29 cellular contexts compared by ENCODE assay signal in the genomic region with DNA sequence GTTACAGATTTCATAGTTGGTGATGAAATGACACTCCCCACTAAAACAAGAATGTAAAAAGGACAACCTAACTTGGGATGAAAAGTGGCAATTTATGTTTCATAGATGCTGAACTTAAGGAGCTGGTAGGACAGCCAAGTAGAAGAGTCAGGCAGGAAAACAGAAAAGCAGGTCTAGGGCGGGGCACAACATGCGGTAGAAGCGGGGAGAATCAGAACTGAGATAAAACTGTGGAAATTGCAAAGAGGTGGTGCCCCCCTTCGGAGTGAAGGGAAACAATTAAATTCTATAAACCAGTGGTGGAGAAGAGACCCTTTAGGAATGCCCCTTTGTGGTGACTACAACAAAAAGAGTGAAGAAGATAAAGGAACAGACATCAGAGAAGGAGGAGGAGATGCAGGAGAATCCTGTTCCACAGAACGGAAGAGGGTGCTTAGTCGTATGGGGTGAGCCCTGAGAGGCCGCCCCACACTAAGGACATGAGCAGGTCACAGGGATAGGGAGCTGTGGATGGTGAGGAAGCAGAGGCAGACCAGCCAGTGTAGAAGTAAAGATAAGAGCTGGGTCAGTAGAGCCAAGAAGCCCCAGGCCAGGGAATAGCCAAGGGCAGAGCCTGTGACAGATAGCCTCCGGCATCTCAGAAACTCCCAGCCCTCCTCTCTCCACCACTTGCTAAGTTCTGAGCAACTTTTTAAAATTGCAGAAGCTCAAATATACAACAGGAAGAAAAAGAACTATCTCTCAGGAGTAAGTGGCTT.
DNase-seq lines count a peak whose midpoint lies in the region; ATAC-seq and TF ChIP-seq lines count a peak whose summit lies in the region.
"Had no signal": no experiment of that assay in that cellular context is flagged by ENCODE, and none has a peak within 500 bp of the region (broad histone marks: within the 10 kb centered on the region; RNA-seq: fewer than 3 reads in every experiment).

No MANE protein-coding gene starts in this region.

- no peak for TF ChIP-seq POLR2A in IMR-90 (IDR thresholded peaks at IDR 0.05; ENCODE audit: low read depth, low read length)

- H3K9me3 ChIP-seq in IMR-90 (ENCODE audit: control insufficient read depth, insufficient read depth, low read length) = peaks cover 9% of the 10 kb centered on the region; the same call in 1 of the 2 replicates
- no peaks in the 10 kb centered on the region for H3K9me3 ChIP-seq in naive thymus-derived CD4-positive, alpha-beta T cell (ENCODE audit: control insufficient read depth in 2 of 3, low read length in 3 of 3)
- H3K9me3 ChIP-seq: colonic mucosa, pancreas, SK-N-SH, suprapubic skin had no signal

- TF ChIP-seq CTCF in IMR-90 (conservative IDR thresholded peaks at IDR 0.05; ENCODE audit: low read depth, low read length) = no peak

- H3K4me3 ChIP-seq in IMR-90 (ENCODE audit: insufficient read depth, low read depth, low read length) = no peak overlapping the region
- H3K4me3 ChIP-seq in naive thymus-derived CD4-positive, alpha-beta T cell (ENCODE audit: low read length) = no peak overlapping the region
- H3K4me3 ChIP-seq: BLaER1 treated with 17β-estradiol and CSF1 and Interleukin-3, amounts not matched to agents 10 nM and 100 nM; colonic mucosa; pancreas; suprapubic skin had no signal

- no peak overlapping the region for H3K4ac ChIP-seq in IMR-90 (ENCODE audit: low read depth, low read length)

- no peaks in the 10 kb centered on the region; the same call in 1 of the 2 replicates for H3K9me1 ChIP-seq in IMR-90 (ENCODE audit: insufficient read depth, low read length)

- no peak overlapping the region for H2AK9ac ChIP-seq in IMR-90 (replicated peaks; ENCODE audit: low read depth, low read length, poor library complexity)

- H3K23ac ChIP-seq in IMR-90 (ENCODE audit: low read depth, low read length) = no peak overlapping the region

- H3K27ac ChIP-seq in IMR-90 (ENCODE audit: insufficient read depth, low read length) = no peak overlapping the region
- peak overlapping the region; percentile 54 for H3K27ac ChIP-seq in naive thymus-derived CD4-positive, alpha-beta T cell (ENCODE audit: low read depth, low read length)
- H3K27ac ChIP-seq: BLaER1 treated with 17β-estradiol and CSF1 and Interleukin-3, amounts not matched to agents 10 nM and 100 nM; colonic mucosa; pancreas; suprapubic skin had no signal

- H2BK15ac ChIP-seq in IMR-90 (ENCODE audit: low read depth, low read length) = no peak overlapping the region

- no peak overlapping the region for H3K4me2 ChIP-seq in IMR-90 (ENCODE audit: low read depth, low read length)
- H3K4me2 ChIP-seq: BLaER1 treated with 17β-estradiol and CSF1 and Interleukin-3, amounts not matched to agents 10 nM and 100 nM; SK-N-SH had no signal

- H3K36me3 Mint-ChIP-seq in activated naive CD4-positive, alpha-beta T cell treated with anti-CD3 and anti-CD28 coated beads, Interleukin-2, amount 10 ng/mL, durations not matched to agents 7 days and 5 days = peaks cover 52% of the 10 kb centered on the region
- H3K36me3 Mint-ChIP-seq in activated naive CD4-positive, alpha-beta T cell treated with anti-CD3 and anti-CD28 coated beads, Interleukin-2, amount 50 U/mL, for 72 hours = peaks cover 9 to 45% of the 10 kb centered on the region in 2 donors
- peaks cover 5 to 51% (median 24%) of the 10 kb centered on the region in 5 donors for H3K36me3 Mint-ChIP-seq in naive thymus-derived CD4-positive, alpha-beta T cell
- H3K36me3 Mint-ChIP-seq in activated T-helper 1 cell treated with anti-CD3 and anti-CD28 coated beads, Interleukin-12 subunit alpha, Interleukin-12 subunit beta, Interleukin-2, Interleukin-4 antibody, amounts not matched to agents 30 ng/mL and 10 ng/mL and 1 ng/mL, durations not matched to agents 14 hours and 24 hours and 36 hours (ENCODE audit: low read depth) = peaks cover 36% of the 10 kb centered on the region

- dilution Hi-C loops in IMR-90 (cut with HindIII; ENCODE audit: low sequenced_read_pairs, unreplicated experiment) = no loop called here

- no peaks in the 10 kb centered on the region for H3K4me1 ChIP-seq in IMR-90 (ENCODE audit: control insufficient read depth, insufficient read depth, low read length)
- H3K4me1 ChIP-seq in naive thymus-derived CD4-positive, alpha-beta T cell (ENCODE audit: control insufficient read depth in 2 of 2, insufficient read depth in 2 of 2, low read length in 2 of 2) = peaks cover 27 to 47% of the 10 kb centered on the region in 2 donors
- H3K4me1 ChIP-seq: colonic mucosa, suprapubic skin had no signal

- no peaks in the 10 kb centered on the region; the same call in 1 of the 2 replicates for H3K27me3 ChIP-seq in IMR-90 (ENCODE audit: control insufficient read depth, insufficient read depth, low read length)
- no peaks in the 10 kb centered on the region for H3K27me3 ChIP-seq in naive thymus-derived CD4-positive, alpha-beta T cell (ENCODE audit: control insufficient read depth in 2 of 2, insufficient read depth in 2 of 2, low read length in 2 of 2)
- H3K27me3 ChIP-seq: colonic mucosa, pancreas, suprapubic skin had no signal

- BruUV-seq in IMR-90 (replicated peaks; lab: Mats Ljungman, UMichigan) = no TSS peak

- 0 out of 2 replicates have a peak, but pooled peaks have one; percentile 21 for ATAC-seq in IMR-90 (ENCODE audit: low read depth)
- ATAC-seq in activated naive CD4-positive, alpha-beta T cell treated with anti-CD3 and anti-CD28 coated beads, Interleukin-2, amount 50 U/mL, for 72 hours = no peak
- peak; percentile 40 for ATAC-seq in naive thymus-derived CD4-positive, alpha-beta T cell
- ATAC-seq: esophagus mucosa; HepG2; pancreas; Right ventricle myocardium inferior; stimulated activated naive B cell treated with anti-CD40 and anti-IgM and Interleukin-4, amounts not matched to agents 10 μg/mL and 1 μg/mL and 100 μg/mL, for 72 hours had no signal

- H3K14ac ChIP-seq in IMR-90 (replicated peaks; ENCODE audit: low read depth, low read length) = no peak overlapping the region

- H2BK5ac ChIP-seq in IMR-90 (ENCODE audit: low read depth, low read length, poor library complexity, severe bottlenecking) = no peak overlapping the region

- H3K56ac ChIP-seq in IMR-90 (ENCODE audit: extremely low read depth, insufficient read depth, low read length) = no peak overlapping the region

- H4K91ac ChIP-seq in IMR-90 (ENCODE audit: insufficient read depth, low read depth, low read length) = no peak overlapping the region

- no peaks in the 10 kb centered on the region for H3K36me3 ChIP-seq in IMR-90 (ENCODE audit: control insufficient read depth, insufficient read depth, low read length)
- H3K36me3 ChIP-seq in naive thymus-derived CD4-positive, alpha-beta T cell (ENCODE audit: control insufficient read depth in 2 of 3, insufficient read depth in 3 of 3, low read length in 3 of 3) = no peaks in the 10 kb centered on the region
- H3K36me3 ChIP-seq: colonic mucosa, pancreas, suprapubic skin had no signal

- no peak for TF ChIP-seq RAD21 in IMR-90 (IDR thresholded peaks at IDR 0.05; ENCODE audit: low read length)

- no peaks in the 10 kb centered on the region for H3K27me3 Mint-ChIP-seq in activated naive CD4-positive, alpha-beta T cell treated with anti-CD3 and anti-CD28 coated beads, Interleukin-2, amount 10 ng/mL, durations not matched to agents 7 days and 5 days
- H3K27me3 Mint-ChIP-seq in naive thymus-derived CD4-positive, alpha-beta T cell = no peaks in the 10 kb centered on the region
- H3K27me3 Mint-ChIP-seq in activated T-helper 1 cell treated with anti-CD3 and anti-CD28 coated beads, Interleukin-12 subunit alpha, Interleukin-12 subunit beta, Interleukin-2, Interleukin-4 antibody, amounts not matched to agents 30 ng/mL and 10 ng/mL and 1 ng/mL, durations not matched to agents 14 hours and 24 hours and 36 hours (ENCODE audit: insufficient read depth) = no peaks in the 10 kb centered on the region
- H3K27me3 Mint-ChIP-seq: stimulated activated naive B cell treated with anti-CD40 and anti-IgM and Interleukin-4, amounts not matched to agents 10 μg/mL and 1 μg/mL and 100 μg/mL, for 72 hours had no signal

- POLR2A ChIA-PET in IMR-90 (lab: Charles Lee; ENCODE audit: unreplicated experiment) = no interaction called here
- POLR2A ChIA-PET in naive thymus-derived CD4-positive, alpha-beta T cell (lab: Charles Lee) = interaction anchor here (0.7 to 2.4 kb wide), 11 partner anchors 9 to 186 kb away, joined by 3 to 15 read pairs (median 4); no protein-coding TSS in a partner anchor

- H3K79me1 ChIP-seq in IMR-90 (ENCODE audit: low read depth in 1 of 2, low read length in 2 of 2) = peaks cover 0 to 7% of the 10 kb centered on the region in 2 experiments; a peak in 2 of 4 replicates

- H3K27ac Mint-ChIP-seq in activated naive CD4-positive, alpha-beta T cell treated with anti-CD3 and anti-CD28 coated beads, Interleukin-2, amount 10 ng/mL, durations not matched to agents 7 days and 5 days = peak overlapping the region; percentile 70
- H3K27ac Mint-ChIP-seq in activated naive CD4-positive, alpha-beta T cell treated with anti-CD3 and anti-CD28 coated beads, Interleukin-2, amount 50 U/mL, for 72 hours = peak overlapping the region; percentile 16 to 55
- peak overlapping the region; percentile 34 to 95 (median 89) for H3K27ac Mint-ChIP-seq in naive thymus-derived CD4-positive, alpha-beta T cell
- H3K27ac Mint-ChIP-seq in activated T-helper 1 cell treated with anti-CD3 and anti-CD28 coated beads, Interleukin-12 subunit alpha, Interleukin-12 subunit beta, Interleukin-2, Interleukin-4 antibody, amounts not matched to agents 30 ng/mL and 10 ng/mL and 1 ng/mL, durations not matched to agents 14 hours and 24 hours and 36 hours = no peak overlapping the region
- H3K27ac Mint-ChIP-seq: stimulated activated naive B cell treated with anti-CD40 and anti-IgM and Interleukin-4, amounts not matched to agents 10 μg/mL and 1 μg/mL and 100 μg/mL, for 72 hours had no signal

- no peaks in the 10 kb centered on the region for H4K20me1 ChIP-seq in IMR-90 (ENCODE audit: insufficient read depth, low read length)

- H3K18ac ChIP-seq in IMR-90 (ENCODE audit: low read depth, low read length) = no peak overlapping the region

- intact Hi-C loops in IMR-90 (cut with micrococcal nuclease) = no loop called here
- intact Hi-C loops in naive thymus-derived CD4-positive, alpha-beta T cell (cut with micrococcal nuclease) = loop anchor here in 1 of 2 donors (1.0 to 5.0 kb wide), 5 partner anchors 27 to 238 kb away; no protein-coding TSS in a partner anchor
- intact Hi-C loops in activated T-helper 1 cell treated with anti-CD3 and anti-CD28 coated beads, Interleukin-12 subunit alpha, Interleukin-12 subunit beta, Interleukin-2, Interleukin-4 antibody, amounts not matched to agents 30 ng/mL and 10 ng/mL and 1 ng/mL, durations not matched to agents 14 hours and 24 hours and 36 hours (cut with micrococcal nuclease) = no loop called here

- no peak overlapping the region for H3K9ac ChIP-seq in IMR-90 (ENCODE audit: low read depth, low read length)
- H3K9ac ChIP-seq: BLaER1 treated with 17β-estradiol and CSF1 and Interleukin-3, amounts not matched to agents 10 nM and 100 nM; SK-N-SH had no signal

- no peak overlapping the region for H2BK120ac ChIP-seq in IMR-90 (ENCODE audit: low read depth, low read length)

- no peak overlapping the region for H2BK20ac ChIP-seq in IMR-90 (ENCODE audit: low read depth, low read length)

- peaks cover 16% of the 10 kb centered on the region for H3K9me3 Mint-ChIP-seq in activated naive CD4-positive, alpha-beta T cell treated with anti-CD3 and anti-CD28 coated beads, Interleukin-2, amount 10 ng/mL, durations not matched to agents 7 days and 5 days
- peaks cover 3 to 31% of the 10 kb centered on the region in 2 donors for H3K9me3 Mint-ChIP-seq in activated naive CD4-positive, alpha-beta T cell treated with anti-CD3 and anti-CD28 coated beads, Interleukin-2, amount 50 U/mL, for 72 hours
- peaks cover 0 to 12% (median 6%) of the 10 kb centered on the region in 11 donors for H3K9me3 Mint-ChIP-seq in naive thymus-derived CD4-positive, alpha-beta T cell
- peaks cover 12% of the 10 kb centered on the region for H3K9me3 Mint-ChIP-seq in activated T-helper 1 cell treated with anti-CD3 and anti-CD28 coated beads, Interleukin-12 subunit alpha, Interleukin-12 subunit beta, Interleukin-2, Interleukin-4 antibody, amounts not matched to agents 30 ng/mL and 10 ng/mL and 1 ng/mL, durations not matched to agents 14 hours and 24 hours and 36 hours

- CTCF ChIA-PET in activated naive CD4-positive, alpha-beta T cell treated with anti-CD3 and anti-CD28 coated beads, Interleukin-2, amount 10 ng/mL, durations not matched to agents 7 days and 5 days (lab: Charles Lee) = interaction anchor here (0.9 to 2.1 kb wide), 3 partner anchors 44 to 188 kb away, joined by 3 to 5 read pairs (median 3); no protein-coding TSS in a partner anchor
- CTCF ChIA-PET in IMR-90 (lab: Yijun Ruan, JAX) = no interaction called here
- CTCF ChIA-PET in naive thymus-derived CD4-positive, alpha-beta T cell (lab: Charles Lee) = interaction anchor here (0.9 to 2.2 kb wide), 6 partner anchors 14 to 238 kb away, joined by 3 to 10 read pairs (median 7); no protein-coding TSS in a partner anchor

- H4K8ac ChIP-seq in IMR-90 (ENCODE audit: low read depth in 2 of 2, low read length in 2 of 2) = no peak overlapping the region

- H3K4me3 Mint-ChIP-seq in activated naive CD4-positive, alpha-beta T cell treated with anti-CD3 and anti-CD28 coated beads, Interleukin-2, amount 10 ng/mL, durations not matched to agents 7 days and 5 days = no peak overlapping the region
- H3K4me3 Mint-ChIP-seq in naive thymus-derived CD4-positive, alpha-beta T cell = peak overlapping the region; percentile 36 to 82 (median 58)
- H3K4me3 Mint-ChIP-seq in activated T-helper 1 cell treated with anti-CD3 and anti-CD28 coated beads, Interleukin-12 subunit alpha, Interleukin-12 subunit beta, Interleukin-2, Interleukin-4 antibody, amounts not matched to agents 30 ng/mL and 10 ng/mL and 1 ng/mL, durations not matched to agents 14 hours and 24 hours and 36 hours = no peak overlapping the region
- H3K4me3 Mint-ChIP-seq: stimulated activated naive B cell treated with anti-CD40 and anti-IgM and Interleukin-4, amounts not matched to agents 10 μg/mL and 1 μg/mL and 100 μg/mL, for 72 hours had no signal

- peak; percentile 34 for DNase-seq in activated naive CD4-positive, alpha-beta T cell treated with anti-CD3 and anti-CD28 coated beads, Interleukin-2, amount 10 ng/mL, durations not matched to agents 7 days and 5 days
- DNase-seq in activated naive CD4-positive, alpha-beta T cell treated with Interleukin-2 at 50 U/mL for 16 hours = no peak
- no peak for DNase-seq in IMR-90
- no peak for DNase-seq in activated naive CD4-positive, alpha-beta T cell treated with anti-CD3 and anti-CD28 coated beads, Interleukin-2, amount 50 U/mL, for 72 hours (ENCODE audit: low spot score in 2 of 2)
- peak in 4 of 9 donors; percentile 20 to 42 (median 34) for DNase-seq in naive thymus-derived CD4-positive, alpha-beta T cell
- DNase-seq in NOMO-1 (lab: John Stamatoyannopoulos, UW; ENCODE audit: unreplicated experiment in 2 of 2) = no peak
- no peak for DNase-seq in EL
- DNase-seq in activated T-helper 1 cell treated with anti-CD3 and anti-CD28 coated beads, Interleukin-12 subunit alpha, Interleukin-12 subunit beta, Interleukin-2, Interleukin-4 antibody, amounts not matched to agents 30 ng/mL and 10 ng/mL and 1 ng/mL, durations not matched to agents 14 hours and 24 hours and 36 hours (ENCODE audit: low spot score) = no peak
- DNase-seq: activated CD4-positive, alpha-beta T cell treated with anti-CD3 and anti-CD28 coated beads for 4 hours; activated CD8-positive, alpha-beta memory T cell treated with anti-CD3 and anti-CD28 coated beads, Interleukin-2, amount 50 U/mL, for 48 hours; activated effector memory CD4-positive, alpha-beta T cell treated with anti-CD3 and anti-CD28 coated beads, Interleukin-2, amount 50 U/mL, for 16 hours; anterior cingulate cortex; colonic mucosa; effector CD8-positive, alpha-beta T cell; glutamatergic neuron; Kasumi-1; mammary epithelial cell; NCI-H1436; NCI-H345; NCI-H69; pancreas; retina; SK-N-SH; stimulated activated naive B cell treated with anti-CD40 and anti-IgM and Interleukin-4, amounts not matched to agents 10 μg/mL and 1 μg/mL and 100 μg/mL, for 72 hours had no signal

- H2AFZ ChIP-seq in IMR-90 (replicated peaks; ENCODE audit: low read length, poor library complexity) = no peak overlapping the region

- WGBS in IMR-90 (ENCODE audit: extremely low coverage in 2 of 2, insufficient read length in 1 of 2), 2 experiments = 84% methylated on average over 4 of the region's 8 CpGs; no CpG with 5 or more reads in 1 of the 2 experiments

- in situ Hi-C loops in IMR-90 (cut with MboI; ENCODE audit: low sequenced_read_pairs) = no loop called here

- H4K5ac ChIP-seq in IMR-90 (ENCODE audit: low read depth, low read length) = no peak overlapping the region

- peaks cover 82% of the 10 kb centered on the region for H3K4me1 Mint-ChIP-seq in activated naive CD4-positive, alpha-beta T cell treated with anti-CD3 and anti-CD28 coated beads, Interleukin-2, amount 10 ng/mL, durations not matched to agents 7 days and 5 days
- H3K4me1 Mint-ChIP-seq in naive thymus-derived CD4-positive, alpha-beta T cell = peaks cover 38 to 90% (median 83%) of the 10 kb centered on the region in 7 donors
- peaks cover 50% of the 10 kb centered on the region for H3K4me1 Mint-ChIP-seq in activated T-helper 1 cell treated with anti-CD3 and anti-CD28 coated beads, Interleukin-12 subunit alpha, Interleukin-12 subunit beta, Interleukin-2, Interleukin-4 antibody, amounts not matched to agents 30 ng/mL and 10 ng/mL and 1 ng/mL, durations not matched to agents 14 hours and 24 hours and 36 hours (ENCODE audit: low read depth)

- no peak overlapping the region for H2AK5ac ChIP-seq in IMR-90 (ENCODE audit: low read depth, low read length)

Comparison
In these comparisons a context has a peak if more than half of its experiments do, and no peak if none do; other contexts are left out.
1. H3K4me3 Mint-ChIP-seq: peak in naive thymus-derived CD4-positive, alpha-beta T cell (10 of 10); none in activated naive CD4-positive, alpha-beta T cell treated with anti-CD3 and anti-CD28 coated beads, Interleukin-2, amount 10 ng/mL, durations not matched to agents 7 days and 5 days (single experiment) and activated T-helper 1 cell treated with anti-CD3 and anti-CD28 coated beads, Interleukin-12 subunit alpha, Interleukin-12 subunit beta, Interleukin-2, Interleukin-4 antibody, amounts not matched to agents 30 ng/mL and 10 ng/mL and 1 ng/mL, durations not matched to agents 14 hours and 24 hours and 36 hours (single experiment).
2. ATAC-seq: peak in IMR-90 (single experiment) and naive thymus-derived CD4-positive, alpha-beta T cell (single experiment); none in activated naive CD4-positive, alpha-beta T cell treated with anti-CD3 and anti-CD28 coated beads, Interleukin-2, amount 50 U/mL, for 72 hours (0 of 2).